In the genomic region with DNA sequence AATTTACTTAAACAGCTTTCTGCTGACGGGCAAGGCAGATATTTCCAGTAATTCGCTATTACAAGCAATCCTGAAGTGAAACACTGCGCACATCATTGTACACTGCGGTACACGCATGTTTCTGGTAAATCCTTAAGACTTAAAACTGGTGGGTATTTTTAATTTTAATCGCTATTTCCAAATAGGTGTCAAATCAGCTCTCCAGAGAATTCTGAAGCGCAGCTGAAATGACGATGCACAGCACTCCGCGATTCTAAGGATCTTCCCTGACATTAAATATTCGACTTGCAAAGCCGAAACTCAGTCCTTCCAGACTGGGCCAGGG, we compare ENCODE assay signal across 8 cellular contexts. TPM values are rescaled to one million over a fixed set of nuclear protein-coding genes. Genes with fewer than 3 reads are reported as not detected.
DNase-seq lines count a peak whose midpoint lies in the region; ATAC-seq, FAIRE-seq and TF ChIP-seq lines count a peak whose summit lies in the region.

No MANE protein-coding gene starts in this region.

- H3K4me3 ChIP-seq in HUES48 (ENCODE audit: low read depth, low read length) (peak overlapping the region; percentile 80), cardiac fibroblast (replicated peaks in 1 of 2; ENCODE audit: low read depth in 2 of 2, low read length in 2 of 2) (peak overlapping the region; percentile 68 to 91), mucosa of descending colon (peak overlapping the region; percentile 57)

- H3K4me3 Mint-ChIP-seq in activated naive CD4-positive, alpha-beta T cell treated with anti-CD3 and anti-CD28 coated beads for 36 hours, result peak overlapping the region; percentile 95

- no peaks in the 10 kb centered on the region for H3K9me3 Mint-ChIP-seq in activated naive CD4-positive, alpha-beta T cell treated with anti-CD3 and anti-CD28 coated beads for 36 hours

- FAIRE-seq in HTR-8/SVneo (lab: Jason Lieb, UNC), result no peak

- peaks cover 27% of the 10 kb centered on the region for H3K4me1 Mint-ChIP-seq in activated naive CD4-positive, alpha-beta T cell treated with anti-CD3 and anti-CD28 coated beads for 36 hours (ENCODE audit: low read depth)

- H3K4me1 ChIP-seq in HUES48 (ENCODE audit: control insufficient read depth, insufficient read depth, low read length), result 0 out of 2 replicates have a peak, but pooled peaks cover 5% of the 10 kb centered on the region
- peaks cover 18% of the 10 kb centered on the region for H3K4me1 ChIP-seq in mucosa of descending colon (ENCODE audit: low read depth)

- peaks cover 14% of the 10 kb centered on the region for H3K36me3 Mint-ChIP-seq in activated naive CD4-positive, alpha-beta T cell treated with anti-CD3 and anti-CD28 coated beads for 36 hours (ENCODE audit: low read depth)

- no peak for DNase-seq in activated naive CD4-positive, alpha-beta T cell treated with anti-CD3 and anti-CD28 coated beads for 36 hours
- DNase-seq in activated naive CD4-positive, alpha-beta T cell treated with anti-CD3 and anti-CD28 coated beads, Interleukin-2, amount 50 U/mL, for 16 hours, result no peak
- no peak for DNase-seq in cardiac fibroblast (ENCODE audit: low read depth in 2 of 2)
- DNase-seq in mucosa of descending colon, result no peak
- DNase-seq in NCI-H187 (lab: John Stamatoyannopoulos, UW), result no peak
- no peak for DNase-seq in medulla oblongata (ENCODE audit: extremely low spot score)
- DNase-seq in HTR-8/SVneo (ENCODE audit: insufficient read length, low spot score), result no peak

- H3K9me3 ChIP-seq in HUES48 (ENCODE audit: control insufficient read depth, insufficient read depth, low read length), result no peaks in the 10 kb centered on the region
- no peaks in the 10 kb centered on the region for H3K9me3 ChIP-seq in mucosa of descending colon

- H3K27me3 ChIP-seq in HUES48 (ENCODE audit: control insufficient read depth, insufficient read depth, low read length), result no peaks in the 10 kb centered on the region

- intact Hi-C loops in activated naive CD4-positive, alpha-beta T cell treated with anti-CD3 and anti-CD28 coated beads for 36 hours (cut with micrococcal nuclease), result loop anchor here (1.0 to 5.0 kb wide), 5 partner anchors 43 to 715 kb away; a partner anchor contains a TSS
- intact Hi-C loops in mucosa of descending colon (cut with DNase I, micrococcal nuclease), result no loop called here

- H3K27ac Mint-ChIP-seq in activated naive CD4-positive, alpha-beta T cell treated with anti-CD3 and anti-CD28 coated beads for 36 hours, result peak overlapping the region; percentile 44

- H3K27me3 Mint-ChIP-seq in activated naive CD4-positive, alpha-beta T cell treated with anti-CD3 and anti-CD28 coated beads for 36 hours (ENCODE audit: low read depth), result no peaks in the 10 kb centered on the region

- CTCF ChIA-PET in activated naive CD4-positive, alpha-beta T cell treated with anti-CD3 and anti-CD28 coated beads for 36 hours (lab: Charles Lee), result interaction anchor here (0.5 to 0.8 kb wide), 2 partner anchors 9 to 11 kb away, joined by 3 read pairs; no protein-coding TSS in a partner anchor

- H3K36me3 ChIP-seq in HUES48 (ENCODE audit: control insufficient read depth, insufficient read depth, low read length), result peaks cover 32% of the 10 kb centered on the region
- no peaks in the 10 kb centered on the region for H3K36me3 ChIP-seq in mucosa of descending colon (ENCODE audit: low read depth)

- peak; percentile 32 for ATAC-seq in mucosa of descending colon

- H3K9ac ChIP-seq in HUES48 (ENCODE audit: low read depth, low read length), result peak overlapping the region; percentile 90

- H3K27ac ChIP-seq in HUES48 (ENCODE audit: low read depth, low read length), result peak overlapping the region; percentile 98

- no peak for TF ChIP-seq CTCF in cardiac fibroblast (IDR thresholded peaks at IDR 0.05; ENCODE audit: low read depth, low read length)
- no peak for TF ChIP-seq CTCF in mucosa of descending colon (IDR thresholded peaks at IDR 0.05)

RNA-seq across cellular contexts. Expression of a gene that starts 0.3 kb away (rescaled TPM):
- total RNA-seq in activated naive CD4-positive, alpha-beta T cell treated with anti-CD3 and anti-CD28 coated beads for 36 hours, result 10 to 100 TPM; 21.7 to 22.0 TPM
- total RNA-seq in mucosa of descending colon, result 10 to 100 TPM; 14.9 to 20.7 (median 19.6) TPM

RNA-seq across cellular contexts. Expression of a gene that starts 20.9 kb away (rescaled TPM):
- total RNA-seq in activated naive CD4-positive, alpha-beta T cell treated with anti-CD3 and anti-CD28 coated beads for 36 hours, result not detected
- not detected for total RNA-seq in mucosa of descending colon

RNA-seq across cellular contexts. Expression of a gene that starts 42.3 kb away (rescaled TPM):
- 10 to 100 TPM; 42.3 to 42.4 TPM for total RNA-seq in activated naive CD4-positive, alpha-beta T cell treated with anti-CD3 and anti-CD28 coated beads for 36 hours
- total RNA-seq in mucosa of descending colon, result 10 to 100 TPM in 1 of 3 donors, 1 to 10 TPM in 2; 5.2 to 12.9 (median 8.2) TPM

RNA-seq across cellular contexts. Expression of a gene that starts 42.4 kb away (rescaled TPM):
- total RNA-seq in activated naive CD4-positive, alpha-beta T cell treated with anti-CD3 and anti-CD28 coated beads for 36 hours, result 1 to 10 TPM; 4.2 to 4.5 TPM
- total RNA-seq in mucosa of descending colon, result 1 to 10 TPM; 3.5 to 8.9 (median 8.4) TPM
